11 cellular contexts compared by ENCODE assay signal in genomic region chr20:57894522-57894921, GRCh38.
"Had no signal": no experiment of that assay in that cellular context is flagged by ENCODE, and none has a peak within 500 bp of the region (broad histone marks: within the 10 kb centered on the region; RNA-seq: fewer than 3 reads in every experiment).

No MANE protein-coding gene starts in this region.

- H3K4me1 ChIP-seq: HAP-1 had no signal

- FAIRE-seq: H1, H54 had no signal

- H3K4me3 Mint-ChIP-seq: GM23338, H9, HFFc6 had no signal

- H3K4me2 ChIP-seq: GM23338 had no signal

- H3K9me3 ChIP-seq: HAP-1 had no signal

- DNase-seq: GM23248, GOT3, H7, H9, HCEC 1CT, HFFc6 had no signal

- ATAC-seq: GM23338, HCT116 had no signal

- H3K4me3 ChIP-seq: GM23248, GM23338, HAP-1 had no signal

- H3K36me3 ChIP-seq: HAP-1 had no signal

- H3K27ac Mint-ChIP-seq: GM23338, HFFc6 had no signal

- H3K9ac ChIP-seq: GM23248 had no signal

- H3K27ac ChIP-seq: GM23248 had no signal

- H3K9me3 Mint-ChIP-seq: H9, HFFc6 had no signal

- H2AFZ ChIP-seq: GM23248, GM23338 had no signal
